ENCODE assay signal across 8 cellular contexts in genomic region chr1:25810341-25811299, GRCh38. TPM values are rescaled to one million over a fixed set of nuclear protein-coding genes. Genes with fewer than 3 reads are reported as not detected.
DNase-seq lines count a peak whose midpoint lies in the region; ATAC-seq and TF ChIP-seq lines count a peak whose summit lies in the region.

No MANE protein-coding gene starts in this region.

- TF ChIP-seq CTCF in PC-3 (conservative IDR thresholded peaks at IDR 0.05; ENCODE audit: low read depth, low read length) (peak; percentile 93), fibroblast of mammary gland (conservative IDR thresholded peaks at IDR 0.05; ENCODE audit: control insufficient read depth, insufficient read depth, low read depth, low read length) (peak; percentile 79), neutrophil (IDR thresholded peaks at IDR 0.05) (peak; percentile 86), thyroid gland (IDR thresholded peaks at IDR 0.05) (peak; percentile 72 to 95 (median 90))

- peak overlapping the region; percentile 72 for H3K27ac ChIP-seq in BLaER1
- H3K27ac ChIP-seq in PC-3 (ENCODE audit: low read length): no peak overlapping the region
- no peak overlapping the region for H3K27ac ChIP-seq in neutrophil
- H3K27ac ChIP-seq in thyroid gland: no peak overlapping the region

- H3K27ac Mint-ChIP-seq in activated T-cell treated with anti-CD3 and anti-CD28 coated beads, Interleukin-2, amount 50 U/mL, for 24 hours: no peak overlapping the region

- H4K20me1 ChIP-seq in BLaER1 (peaks cover 18% of the 10 kb centered on the region), PC-3 (ENCODE audit: low read length) (no peaks in the 10 kb centered on the region)

- no peaks in the 10 kb centered on the region for H3K9me2 ChIP-seq in PC-3 (replicated peaks; ENCODE audit: low read length)

- no peaks in the 10 kb centered on the region for H3K27me3 Mint-ChIP-seq in activated T-cell treated with anti-CD3 and anti-CD28 coated beads, Interleukin-2, amount 50 U/mL, for 24 hours

- H3K36me3 ChIP-seq in BLaER1 (peaks cover 60% of the 10 kb centered on the region), PC-3 (ENCODE audit: low read depth, low read length) (no peaks in the 10 kb centered on the region; the same call in 1 of the 2 replicates), neutrophil (peaks cover 21% of the 10 kb centered on the region), thyroid gland (peaks cover 24 to 31% of the 10 kb centered on the region in 2 donors)

- ATAC-seq in PC-3 (peak; percentile 78), HG02981 (IDR thresholded peaks at IDR 0.05; ENCODE audit: unreplicated experiment) (no peak)

- 33 to 45% methylated on average over 15 to 18 of the region's 21 CpGs for WGBS in thyroid gland, 2 donors

- BruUV-seq in PC-3 (replicated peaks; lab: Mats Ljungman, UMichigan): no TSS peak

- H3K4me2 ChIP-seq in BLaER1 (peak overlapping the region; percentile 89), PC-3 (ENCODE audit: low read length) (no peak overlapping the region)

- no peak overlapping the region for H3K4me3 Mint-ChIP-seq in activated T-cell treated with anti-CD3 and anti-CD28 coated beads, Interleukin-2, amount 50 U/mL, for 24 hours

- POLR2A ChIA-PET in HEK293T (lab: Yijun Ruan, JAX): interaction anchor here (0.6 to 2.4 kb wide), 5 partner anchors 8 to 578 kb away, joined by 3 to 14 read pairs (median 4); partner anchors contain the start of genes MTFR1L, PAFAH2 and SELENON
- POLR2A ChIA-PET in PC-3 (lab: Charles Lee; ENCODE audit: unreplicated experiment): no interaction called here

- peaks cover 66% of the 10 kb centered on the region for H3K4me1 ChIP-seq in BLaER1
- 0 out of 2 replicates have a peak, but pooled peaks cover 2% of the 10 kb centered on the region for H3K4me1 ChIP-seq in PC-3 (ENCODE audit: insufficient read depth, low read length)
- H3K4me1 ChIP-seq in neutrophil (ENCODE audit: control insufficient read depth in 1 of 2, insufficient read depth in 1 of 2, low read depth in 1 of 2, low read length in 1 of 2): peaks cover 12 to 16% of the 10 kb centered on the region in 2 experiments
- H3K4me1 ChIP-seq in thyroid gland: peaks cover 3 to 29% of the 10 kb centered on the region in 2 donors

- no peaks in the 10 kb centered on the region for H3K9me3 Mint-ChIP-seq in activated T-cell treated with anti-CD3 and anti-CD28 coated beads, Interleukin-2, amount 50 U/mL, for 24 hours

- CTCF ChIA-PET in HEK293T (lab: Yijun Ruan, JAX) (interaction anchor here (0.5 to 1.8 kb wide), 10 partner anchors 13 to 412 kb away, joined by 3 to 4 read pairs (median 3); partner anchors contain the start of gene EXTL1), PC-3 (lab: Charles Lee) (interaction anchor here (1.0 kb wide), 1 partner anchor 202 kb away, joined by 3 read pairs; no protein-coding TSS in a partner anchor)

- DNase-seq in HEK293T (ENCODE audit: extremely low spot score): peak; percentile 77
- DNase-seq in PC-3: peak; percentile 62
- DNase-seq in activated T-cell treated with anti-CD3 and anti-CD28 coated beads, Interleukin-2, amount 50 U/mL, for 24 hours: peak; percentile 91
- DNase-seq in fibroblast of mammary gland (ENCODE audit: low read depth): peak; percentile 48
- DNase-seq in thyroid gland: peak; percentile 66 to 69

- H3K4me3 ChIP-seq in BLaER1 (peak overlapping the region; percentile 40; the same call in 1 of the 2 replicates), PC-3 (ENCODE audit: low read length) (no peak overlapping the region), fibroblast of mammary gland (ENCODE audit: control insufficient read depth, low read depth, low read length) (no peak overlapping the region), neutrophil (ENCODE audit: low read depth in 1 of 2, low read length in 1 of 2) (no peak overlapping the region), thyroid gland (replicated peaks in 1 of 3) (no peak overlapping the region)

- intact Hi-C loops in PC-3 (cut with micrococcal nuclease): no loop called here
- intact Hi-C loops in thyroid gland (cut with DNase I): loop anchor here (10.0 kb wide), 2 partner anchors 386 to 576 kb away; partner anchors contain the start of genes RHCE and SYF2

- H3K36me3 Mint-ChIP-seq in activated T-cell treated with anti-CD3 and anti-CD28 coated beads, Interleukin-2, amount 50 U/mL, for 24 hours (ENCODE audit: low read depth): peaks cover 57% of the 10 kb centered on the region

- H3K9ac ChIP-seq in BLaER1: peak overlapping the region; percentile 45; the same call in 1 of the 2 replicates
- H3K9ac ChIP-seq in PC-3 (ENCODE audit: low read length): no peak overlapping the region

- H3K9me3 ChIP-seq in BLaER1: no peaks in the 10 kb centered on the region
- H3K9me3 ChIP-seq in PC-3 (ENCODE audit: low read length): no peaks in the 10 kb centered on the region
- no peaks in the 10 kb centered on the region for H3K9me3 ChIP-seq in neutrophil
- no peaks in the 10 kb centered on the region for H3K9me3 ChIP-seq in thyroid gland

- no peak for TF ChIP-seq POLR2A in thyroid gland (IDR thresholded peaks at IDR 0.05)

- peaks cover 4% of the 10 kb centered on the region for H3K4me1 Mint-ChIP-seq in activated T-cell treated with anti-CD3 and anti-CD28 coated beads, Interleukin-2, amount 50 U/mL, for 24 hours (ENCODE audit: low read depth)

- no peaks in the 10 kb centered on the region for H3F3A ChIP-seq in PC-3 (ENCODE audit: low read length, unreplicated experiment)

- no peak overlapping the region for H2AFZ ChIP-seq in PC-3 (ENCODE audit: low read length)

- no peaks in the 10 kb centered on the region for H3K79me2 ChIP-seq in PC-3 (ENCODE audit: low read length)

- H3K27me3 ChIP-seq in BLaER1: no peaks in the 10 kb centered on the region
- no peaks in the 10 kb centered on the region for H3K27me3 ChIP-seq in PC-3 (ENCODE audit: low read length)
- no peaks in the 10 kb centered on the region for H3K27me3 ChIP-seq in neutrophil
- no peaks in the 10 kb centered on the region for H3K27me3 ChIP-seq in thyroid gland

TF ChIP-seq in HEK293T, 16 proteins besides CTCF, POLR2A, EP300 and RAD21:
- no peak for TF ChIP-seq LEF1 (IDR thresholded peaks at IDR 0.05; ENCODE audit: borderline replicate concordance)
- no peak for TF ChIP-seq CTBP1 (IDR thresholded peaks at IDR 0.05; ENCODE audit: borderline replicate concordance)
- no peak for TF ChIP-seq ARNT (IDR thresholded peaks at IDR 0.05)
- TF ChIP-seq L3MBTL2 (conservative IDR thresholded peaks at IDR 0.05): no peak
- TF ChIP-seq ELF4 (IDR thresholded peaks at IDR 0.05): no peak
- no peak for TF ChIP-seq PKNOX1 (IDR thresholded peaks at IDR 0.05)
- no peak for TF ChIP-seq HDGF (IDR thresholded peaks at IDR 0.05; ENCODE audit: borderline replicate concordance)
- TF ChIP-seq NFRKB (IDR thresholded peaks at IDR 0.05): no peak
- TF ChIP-seq FOXA1 (IDR thresholded peaks at IDR 0.05): no peak
- no peak for TF ChIP-seq SP1 (IDR thresholded peaks at IDR 0.05)
- no peak for TF ChIP-seq BHLHE40 (IDR thresholded peaks at IDR 0.05; ENCODE audit: borderline replicate concordance)
- no peak for TF ChIP-seq TARDBP (IDR thresholded peaks at IDR 0.05)
- no peak for TF ChIP-seq SUZ12 (IDR thresholded peaks at IDR 0.05)
- no peak for TF ChIP-seq FOXK2 (IDR thresholded peaks at IDR 0.05)
- TF ChIP-seq ZNF384 (IDR thresholded peaks at IDR 0.05): no peak
- TF ChIP-seq FOXM1 (IDR thresholded peaks at IDR 0.05; ENCODE audit: borderline replicate concordance): no peak

RNA-seq across cellular contexts. Expression of gene MTFR1L, which starts 9.1 kb away (rescaled TPM):
- total RNA-seq in PC-3 (2014; rRNA removed) (32.3 and 35.6 TPM in 2 replicates), thyroid gland (100 to 1,000 TPM in 1 of 4 donors, 10 to 100 TPM in 3; 75.7 to 109 (median 99.2) TPM)

RNA-seq across cellular contexts. Expression of gene SELENON, which starts 10.6 kb away (rescaled TPM):
- total RNA-seq in PC-3 (2014; rRNA removed): 38.6 and 43.7 TPM in 2 replicates
- 10 to 100 TPM; 31.2 to 58.2 (median 55.2) TPM for total RNA-seq in thyroid gland

RNA-seq across cellular contexts. Expression of gene AUNIP, which starts 48.6 kb away (rescaled TPM):
- total RNA-seq in PC-3 (2014; rRNA removed) (17.6 and 22.2 TPM in 2 replicates), thyroid gland (not detected)

Comparison
In these comparisons a context has a peak if more than half of its experiments do, and no peak if none do; other contexts are left out.
1. RNA of gene AUNIP, which starts 48.6 kb away (total RNA-seq): 17.6 to 22.2 TPM in PC-3; not detected in thyroid gland; every median in the first group is over 10 times any median in the second.
2. Peak in every context shown above with its lines, with median percentiles within 50 percentile points of each other: DNase-seq and CTCF ChIP-seq.